Comparison of ENCODE assay signal across 25 cellular contexts in genomic region chr1:79781261-79781660, GRCh38.
DNase-seq lines count a peak whose midpoint lies in the region; ATAC-seq and TF ChIP-seq lines count a peak whose summit lies in the region.
"Had no signal": no experiment of that assay in that cellular context is flagged by ENCODE, and none has a peak within 500 bp of the region (broad histone marks: within the 10 kb centered on the region; RNA-seq: fewer than 3 reads in every experiment).

No MANE protein-coding gene starts in this region.

- POLR2A ChIA-PET in activated CD8-positive, alpha-beta T cell treated with anti-CD3 and anti-CD28 coated beads, Interleukin-2, amount 10 ng/mL, durations not matched to agents 7 days and 5 days (lab: Charles Lee), result no interaction called here

- intact Hi-C loops in left lung (cut with DNase I), result no loop called here

- DNase-seq in AG20443 (ENCODE audit: low spot score) (peak; percentile 24), NCI-H226 (peak; percentile 37), choroid plexus epithelial cell (ENCODE audit: low read depth) (peak; percentile 6), fibroblast of villous mesenchyme (ENCODE audit: low read depth) (peak; percentile 1), left lung (no peak)
- no peak for DNase-seq in activated CD8-positive, alpha-beta T cell treated with anti-CD3 and anti-CD28 coated beads, Interleukin-2, amount 10 ng/mL, durations not matched to agents 7 days and 5 days
- DNase-seq: AML-193; CD4-positive, alpha-beta T cell; DMS53; NCI-H1048; NCI-H1417; NCI-H1694 treated with DMSO at 0.1 percent for 48 hours; NCI-H2081; NCI-H2227 treated with DMSO at 0.1 percent for 48 hours; NCI-H510A; NCI-H69; SHP77 had no signal

- no peaks in the 10 kb centered on the region for H3K27me3 Mint-ChIP-seq in activated CD8-positive, alpha-beta T cell treated with anti-CD3 and anti-CD28 coated beads, Interleukin-2, amount 10 ng/mL, durations not matched to agents 7 days and 5 days (ENCODE audit: low read depth)
- H3K27me3 Mint-ChIP-seq: CD4-positive, alpha-beta T cell; IgD-negative memory B cell had no signal

- no peak overlapping the region for H3K27ac Mint-ChIP-seq in activated CD8-positive, alpha-beta T cell treated with anti-CD3 and anti-CD28 coated beads, Interleukin-2, amount 10 ng/mL, durations not matched to agents 7 days and 5 days
- H3K27ac Mint-ChIP-seq: CD4-positive, alpha-beta T cell; IgD-negative memory B cell had no signal

- peaks cover 0 to 5% of the 10 kb centered on the region in 2 donors for H3K9me3 ChIP-seq in left lung
- H3K9me3 ChIP-seq: BLaER1 treated with 17β-estradiol and CSF1 and Interleukin-3, amounts not matched to agents 10 nM and 100 nM had no signal

- no peaks in the 10 kb centered on the region for H3K4me1 Mint-ChIP-seq in activated CD8-positive, alpha-beta T cell treated with anti-CD3 and anti-CD28 coated beads, Interleukin-2, amount 10 ng/mL, durations not matched to agents 7 days and 5 days (ENCODE audit: low read depth)

- H3K9me3 Mint-ChIP-seq in activated CD8-positive, alpha-beta T cell treated with anti-CD3 and anti-CD28 coated beads, Interleukin-2, amount 10 ng/mL, durations not matched to agents 7 days and 5 days (ENCODE audit: insufficient read depth), result no peaks in the 10 kb centered on the region
- H3K9me3 Mint-ChIP-seq: IgD-negative memory B cell had no signal

- H3K36me3 ChIP-seq in left lung, result no peaks in the 10 kb centered on the region
- H3K36me3 ChIP-seq: BLaER1 treated with 17β-estradiol and CSF1 and Interleukin-3, amounts not matched to agents 10 nM and 100 nM had no signal

- no peaks in the 10 kb centered on the region for H3K4me1 ChIP-seq in left lung

- no peak overlapping the region for H3K4me3 Mint-ChIP-seq in activated CD8-positive, alpha-beta T cell treated with anti-CD3 and anti-CD28 coated beads, Interleukin-2, amount 10 ng/mL, durations not matched to agents 7 days and 5 days
- H3K4me3 Mint-ChIP-seq: CD4-positive, alpha-beta T cell; IgD-negative memory B cell had no signal

- no peak for ATAC-seq in activated CD8-positive, alpha-beta T cell treated with anti-CD3 and anti-CD28 coated beads, Interleukin-2, amount 10 ng/mL, durations not matched to agents 7 days and 5 days
- ATAC-seq in HG03280 (IDR thresholded peaks at IDR 0.05; ENCODE audit: unreplicated experiment), result no peak
- no peak for ATAC-seq in left lung
- ATAC-seq: GM12878, HCT116, Panc1 had no signal

- TF ChIP-seq CTCF in choroid plexus epithelial cell (conservative IDR thresholded peaks at IDR 0.05; ENCODE audit: low read depth, low read length) (no peak), fibroblast of villous mesenchyme (IDR thresholded peaks at IDR 0.05; ENCODE audit: insufficient read depth, low read depth, low read length) (no peak), left lung (IDR thresholded peaks at IDR 0.05) (no peak)

- no peak overlapping the region for H3K27ac ChIP-seq in left lung
- H3K27ac ChIP-seq: BLaER1 treated with 17β-estradiol and CSF1 and Interleukin-3, amounts not matched to agents 10 nM and 100 nM; KMS-11; RWPE1 had no signal

- CTCF ChIA-PET in activated CD8-positive, alpha-beta T cell treated with anti-CD3 and anti-CD28 coated beads, Interleukin-2, amount 10 ng/mL, durations not matched to agents 7 days and 5 days (lab: Charles Lee), result no interaction called here

- H3K36me3 Mint-ChIP-seq in activated CD8-positive, alpha-beta T cell treated with anti-CD3 and anti-CD28 coated beads, Interleukin-2, amount 10 ng/mL, durations not matched to agents 7 days and 5 days (ENCODE audit: low read depth), result no peaks in the 10 kb centered on the region

- H3K4me3 ChIP-seq in choroid plexus epithelial cell (ENCODE audit: low read depth, low read length) (no peak overlapping the region), fibroblast of villous mesenchyme (ENCODE audit: low read depth, low read length) (no peak overlapping the region), left lung (no peak overlapping the region)
- H3K4me3 ChIP-seq: BLaER1 treated with 17β-estradiol and CSF1 and Interleukin-3, amounts not matched to agents 10 nM and 100 nM; GM12878 had no signal

- H3K27me3 ChIP-seq in left lung, result no peaks in the 10 kb centered on the region
- H3K27me3 ChIP-seq: BLaER1 treated with 17β-estradiol and CSF1 and Interleukin-3, amounts not matched to agents 10 nM and 100 nM had no signal

Comparison
In these comparisons a context has a peak if more than half of its experiments do, and no peak if none do; other contexts are left out.
1. DNase-seq: peak in AG20443 (single experiment), NCI-H226 (single experiment), choroid plexus epithelial cell (single experiment) and fibroblast of villous mesenchyme (single experiment); none in activated CD8-positive, alpha-beta T cell treated with anti-CD3 and anti-CD28 coated beads, Interleukin-2, amount 10 ng/mL, durations not matched to agents 7 days and 5 days (single experiment) and left lung (0 of 2).